Comparison of ENCODE assay signal across 1 cellular context in the genomic region with DNA sequence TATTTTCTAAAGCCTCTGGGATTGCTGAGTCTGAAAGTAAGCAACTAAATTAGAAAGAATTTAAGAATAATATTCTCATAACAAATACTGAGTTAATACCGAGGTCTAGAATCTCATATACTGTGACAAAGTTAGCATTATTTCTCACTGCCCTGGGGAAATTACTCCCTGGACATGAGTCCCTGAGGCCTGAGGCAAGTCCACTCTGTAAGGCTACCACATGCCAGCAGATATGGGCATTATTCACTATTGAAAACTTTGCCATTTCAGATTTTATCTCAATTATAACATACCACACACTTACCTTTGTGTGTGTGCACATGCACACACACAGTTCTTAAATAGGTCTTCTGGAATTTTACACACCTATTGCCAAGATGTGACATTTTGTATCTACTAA.
TF ChIP-seq lines count a peak whose summit lies in the region.

No MANE protein-coding gene starts in this region.

TF ChIP-seq in GM23338, 12 proteins besides CTCF, POLR2A, EP300 and RAD21 (continued from another document):
- TF ChIP-seq NANOG (IDR thresholded peaks at IDR 0.05; ENCODE audit: borderline replicate concordance) (no peak), ZNF114 (CRISPR knock-in tag; IDR thresholded peaks at IDR 0.05) (no peak), STAT1 (IDR thresholded peaks at IDR 0.05; ENCODE audit: unreplicated experiment) (no peak), POLR2AphosphoS5 (IDR thresholded peaks at IDR 0.05; ENCODE audit: low read depth) (no peak), CREB1 (CRISPR knock-in tag; IDR thresholded peaks at IDR 0.05; ENCODE audit: low read depth) (no peak), EZH2 (IDR thresholded peaks at IDR 0.05; ENCODE audit: low read depth, unreplicated experiment) (no peak), EZH2phosphoT487 (IDR thresholded peaks at IDR 0.05; ENCODE audit: unreplicated experiment) (no peak)
- TF ChIP-seq, protein P1, sequence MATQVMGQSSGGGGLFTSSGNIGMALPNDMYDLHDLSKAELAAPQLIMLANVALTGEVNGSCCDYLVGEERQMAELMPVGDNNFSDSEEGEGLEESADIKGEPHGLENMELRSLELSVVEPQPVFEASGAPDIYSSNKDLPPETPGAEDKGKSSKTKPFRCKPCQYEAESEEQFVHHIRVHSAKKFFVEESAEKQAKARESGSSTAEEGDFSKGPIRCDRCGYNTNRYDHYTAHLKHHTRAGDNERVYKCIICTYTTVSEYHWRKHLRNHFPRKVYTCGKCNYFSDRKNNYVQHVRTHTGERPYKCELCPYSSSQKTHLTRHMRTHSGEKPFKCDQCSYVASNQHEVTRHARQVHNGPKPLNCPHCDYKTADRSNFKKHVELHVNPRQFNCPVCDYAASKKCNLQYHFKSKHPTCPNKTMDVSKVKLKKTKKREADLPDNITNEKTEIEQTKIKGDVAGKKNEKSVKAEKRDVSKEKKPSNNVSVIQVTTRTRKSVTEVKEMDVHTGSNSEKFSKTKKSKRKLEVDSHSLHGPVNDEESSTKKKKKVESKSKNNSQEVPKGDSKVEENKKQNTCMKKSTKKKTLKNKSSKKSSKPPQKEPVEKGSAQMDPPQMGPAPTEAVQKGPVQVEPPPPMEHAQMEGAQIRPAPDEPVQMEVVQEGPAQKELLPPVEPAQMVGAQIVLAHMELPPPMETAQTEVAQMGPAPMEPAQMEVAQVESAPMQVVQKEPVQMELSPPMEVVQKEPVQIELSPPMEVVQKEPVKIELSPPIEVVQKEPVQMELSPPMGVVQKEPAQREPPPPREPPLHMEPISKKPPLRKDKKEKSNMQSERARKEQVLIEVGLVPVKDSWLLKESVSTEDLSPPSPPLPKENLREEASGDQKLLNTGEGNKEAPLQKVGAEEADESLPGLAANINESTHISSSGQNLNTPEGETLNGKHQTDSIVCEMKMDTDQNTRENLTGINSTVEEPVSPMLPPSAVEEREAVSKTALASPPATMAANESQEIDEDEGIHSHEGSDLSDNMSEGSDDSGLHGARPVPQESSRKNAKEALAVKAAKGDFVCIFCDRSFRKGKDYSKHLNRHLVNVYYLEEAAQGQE (IDR thresholded peaks at IDR 0.05; ENCODE audit: unreplicated experiment), result no peak
- TF ChIP-seq, protein P2, sequence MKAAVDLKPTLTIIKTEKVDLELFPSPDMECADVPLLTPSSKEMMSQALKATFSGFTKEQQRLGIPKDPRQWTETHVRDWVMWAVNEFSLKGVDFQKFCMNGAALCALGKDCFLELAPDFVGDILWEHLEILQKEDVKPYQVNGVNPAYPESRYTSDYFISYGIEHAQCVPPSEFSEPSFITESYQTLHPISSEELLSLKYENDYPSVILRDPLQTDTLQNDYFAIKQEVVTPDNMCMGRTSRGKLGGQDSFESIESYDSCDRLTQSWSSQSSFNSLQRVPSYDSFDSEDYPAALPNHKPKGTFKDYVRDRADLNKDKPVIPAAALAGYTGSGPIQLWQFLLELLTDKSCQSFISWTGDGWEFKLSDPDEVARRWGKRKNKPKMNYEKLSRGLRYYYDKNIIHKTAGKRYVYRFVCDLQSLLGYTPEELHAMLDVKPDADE (IDR thresholded peaks at IDR 0.05), result no peak
TF ChIP-seq in GM23338: peak in this region for 0.
